In genomic region chr5:98309785-98310566, GRCh38 we compare ENCODE assay signal across 8 cellular contexts.
A peak's percentile ranks its signal among the peaks of the same experiment; 100 is the strongest.
DNase-seq lines count a peak whose midpoint lies in the region; ATAC-seq and FAIRE-seq lines count a peak whose summit lies in the region.

No MANE protein-coding gene starts in this region.

- peak; percentile 43 for DNase-seq in SIG-M5 treated with dmso at 0.1 percent for 504 hours (lab: John Stamatoyannopoulos, UW; ENCODE audit: unreplicated experiment)
- DNase-seq in SIG-M5 (lab: John Stamatoyannopoulos, UW) = no peak
- peak; percentile 62 for DNase-seq in HTR-8/SVneo (ENCODE audit: insufficient read length, low spot score)
- peak; percentile 37 for DNase-seq in activated CD4-positive, alpha-beta memory T cell treated with anti-CD3 and anti-CD28 coated beads for 36 hours
- DNase-seq in iPS DF 4.7 (ENCODE audit: extremely low read depth, low spot score) = peak; percentile 81
- peak; percentile 82 for DNase-seq in urothelium cell line (ENCODE audit: low spot score)
- no peak for DNase-seq in germinal center (ENCODE audit: low spot score)

- peak; percentile 75 for ATAC-seq in GM21737 (IDR thresholded peaks at IDR 0.05; ENCODE audit: unreplicated experiment)

- no peaks in the 10 kb centered on the region for H3K27me3 Mint-ChIP-seq in activated CD4-positive, alpha-beta memory T cell treated with anti-CD3 and anti-CD28 coated beads for 36 hours

- CTCF ChIA-PET in activated CD4-positive, alpha-beta memory T cell treated with anti-CD3 and anti-CD28 coated beads for 36 hours (lab: Charles Lee) = no interaction called here

- H3K9me3 Mint-ChIP-seq in activated CD4-positive, alpha-beta memory T cell treated with anti-CD3 and anti-CD28 coated beads for 36 hours = no peaks in the 10 kb centered on the region

- H3K4me1 Mint-ChIP-seq in activated CD4-positive, alpha-beta memory T cell treated with anti-CD3 and anti-CD28 coated beads for 36 hours (ENCODE audit: low read depth) = peaks cover 8% of the 10 kb centered on the region

- no peaks in the 10 kb centered on the region for H3K36me3 Mint-ChIP-seq in activated CD4-positive, alpha-beta memory T cell treated with anti-CD3 and anti-CD28 coated beads for 36 hours

- intact Hi-C loops in activated CD4-positive, alpha-beta memory T cell treated with anti-CD3 and anti-CD28 coated beads for 36 hours (cut with micrococcal nuclease) = loop anchor here (1.0 kb wide), 1 partner anchor 717 kb away; no protein-coding TSS in a partner anchor

- POLR2A ChIA-PET in activated CD4-positive, alpha-beta memory T cell treated with anti-CD3 and anti-CD28 coated beads for 36 hours (lab: Charles Lee) = no interaction called here

- peak; percentile 90 for FAIRE-seq in HTR-8/SVneo (lab: Jason Lieb, UNC)
- FAIRE-seq in urothelium cell line (lab: Jason Lieb, UNC) = peak; percentile 91

- H3K27ac Mint-ChIP-seq in activated CD4-positive, alpha-beta memory T cell treated with anti-CD3 and anti-CD28 coated beads for 36 hours = no peak overlapping the region

- H3K4me3 Mint-ChIP-seq in activated CD4-positive, alpha-beta memory T cell treated with anti-CD3 and anti-CD28 coated beads for 36 hours = no peak overlapping the region

Comparison
In these comparisons a context has a peak if more than half of its experiments do, and no peak if none do; other contexts are left out.
1. DNase-seq: peak in SIG-M5 treated with dmso at 0.1 percent for 504 hours (single experiment), HTR-8/SVneo (single experiment), activated CD4-positive, alpha-beta memory T cell treated with anti-CD3 and anti-CD28 coated beads for 36 hours (single experiment), iPS DF 4.7 (single experiment) and urothelium cell line (single experiment); none in SIG-M5 (single experiment) and germinal center (single experiment).